ENCODE assay signal across 8 cellular contexts in genomic region chr2:238288650-238289573, GRCh38. TPM values are rescaled to one million over a fixed set of nuclear protein-coding genes. Genes with fewer than 3 reads are reported as not detected.
DNase-seq lines count a peak whose midpoint lies in the region; ATAC-seq lines count a peak whose summit lies in the region.

No MANE protein-coding gene starts in this region.

- no peaks in the 10 kb centered on the region for H3K27me3 Mint-ChIP-seq in IgD-negative memory B cell

- DNase-seq in DMS153 treated with DMSO at 0.1 percent for 48 hours (lab: John Stamatoyannopoulos, UW; ENCODE audit: unreplicated experiment) (peak; percentile 90), OCI-M1 (lab: John Stamatoyannopoulos, UW) (peak; percentile 99)
- DNase-seq in activated T-cell treated with anti-CD3 and anti-CD28 coated beads, Interleukin-2, amount 50 U/mL, for 1 hour, result peak; percentile 97
- peak; percentile 91 for DNase-seq in stimulated activated CD8-positive, alpha-beta memory T cell treated with anti-CD3 and anti-CD28 coated beads, Interleukin-7, amount 100 ng/mL, for 24 hours (ENCODE audit: low read depth)

- H3K9me3 Mint-ChIP-seq in IgD-negative memory B cell, result no peaks in the 10 kb centered on the region

- H3K27me3 ChIP-seq in esophagus (ENCODE audit: control insufficient read depth in 1 of 2, insufficient read depth in 2 of 2, low read length in 2 of 2) (no peaks in the 10 kb centered on the region), muscle layer of colon (ENCODE audit: control insufficient read depth in 1 of 2, insufficient read depth in 2 of 2, low read length in 2 of 2) (no peaks in the 10 kb centered on the region)

- H3K9ac ChIP-seq in muscle layer of colon (ENCODE audit: low read length), result peak overlapping the region; percentile 45

- peak overlapping the region; percentile 91 to 98 (median 96) for H3K4me3 Mint-ChIP-seq in IgD-negative memory B cell

- 0 to 1% methylated on average over 71 to 108 of the region's 108 CpGs for WGBS in esophagus, 2 donors

- H3K9me3 ChIP-seq in esophagus (ENCODE audit: control insufficient read depth in 2 of 2, insufficient read depth in 1 of 2, low read depth in 1 of 2, low read length in 1 of 2), result no peaks in the 10 kb centered on the region
- H3K9me3 ChIP-seq in muscle layer of colon (ENCODE audit: low read length), result no peaks in the 10 kb centered on the region

- H3K36me3 ChIP-seq in esophagus (ENCODE audit: control insufficient read depth in 2 of 2, insufficient read depth in 2 of 2, low read length in 1 of 2), result no peaks in the 10 kb centered on the region
- H3K36me3 ChIP-seq in muscle layer of colon (ENCODE audit: insufficient read depth, low read length), result no peaks in the 10 kb centered on the region

- peaks cover 17 to 26% (median 24%) of the 10 kb centered on the region in 3 donors for H3K4me1 Mint-ChIP-seq in IgD-negative memory B cell

- peak; percentile 90 for ATAC-seq in GM21529 (IDR thresholded peaks at IDR 0.05; ENCODE audit: unreplicated experiment)

- H3K36me3 Mint-ChIP-seq in IgD-negative memory B cell, result peaks cover under 1% of the 10 kb centered on the region

- H3K27ac ChIP-seq in esophagus (ENCODE audit: low read depth in 2 of 2, low read length in 1 of 2) (peak overlapping the region; percentile 98 to 99), muscle layer of colon (ENCODE audit: low read depth, low read length) (peak overlapping the region; percentile 77)

- peak overlapping the region; percentile 86 to 98 (median 94) for H3K27ac Mint-ChIP-seq in IgD-negative memory B cell

- H3K4me1 ChIP-seq in esophagus (ENCODE audit: control insufficient read depth in 2 of 2, insufficient read depth in 2 of 2, low read length in 1 of 2) (peaks cover 10 to 31% of the 10 kb centered on the region in 2 donors), muscle layer of colon (ENCODE audit: insufficient read depth, low read length) (peaks cover 41% of the 10 kb centered on the region)

- peak overlapping the region; percentile 69 to 83 for H3K4me3 ChIP-seq in esophagus (ENCODE audit: low read depth in 1 of 2, low read length in 2 of 2)
- peak overlapping the region; percentile 87 to 89 for H3K4me3 ChIP-seq in muscle layer of colon (ENCODE audit: low read depth in 1 of 2, low read length in 2 of 2)

RNA-seq across cellular contexts. Expression of gene PER2, which starts 0.5 kb away (rescaled TPM):
- 9.4 TPM for polyA plus RNA-seq in IgD-negative memory B cell
- polyA plus RNA-seq in esophagus, result 10 to 100 TPM in 1 of 2 donors, 1 to 10 TPM in 1; 4.9 to 12.6 TPM

RNA-seq across cellular contexts. Expression of gene TRAF3IP1, which starts 31.4 kb away (rescaled TPM):
- polyA plus RNA-seq in IgD-negative memory B cell, result 6.6 TPM
- polyA plus RNA-seq in esophagus, result 1 to 10 TPM; 3.2 to 4.8 TPM

RNA-seq across cellular contexts. Expression of gene HES6, which starts 49.1 kb away (rescaled TPM):
- polyA plus RNA-seq in IgD-negative memory B cell (3.3 TPM), esophagus (1 to 10 TPM; 2.5 to 3.0 TPM)

Comparison
In these comparisons a context has a peak if more than half of its experiments do, and no peak if none do; other contexts are left out.
1. Peak in every context shown above with its lines: DNase-seq, ATAC-seq, H3K4me3 ChIP-seq and H3K27ac ChIP-seq.